In the genomic region with DNA sequence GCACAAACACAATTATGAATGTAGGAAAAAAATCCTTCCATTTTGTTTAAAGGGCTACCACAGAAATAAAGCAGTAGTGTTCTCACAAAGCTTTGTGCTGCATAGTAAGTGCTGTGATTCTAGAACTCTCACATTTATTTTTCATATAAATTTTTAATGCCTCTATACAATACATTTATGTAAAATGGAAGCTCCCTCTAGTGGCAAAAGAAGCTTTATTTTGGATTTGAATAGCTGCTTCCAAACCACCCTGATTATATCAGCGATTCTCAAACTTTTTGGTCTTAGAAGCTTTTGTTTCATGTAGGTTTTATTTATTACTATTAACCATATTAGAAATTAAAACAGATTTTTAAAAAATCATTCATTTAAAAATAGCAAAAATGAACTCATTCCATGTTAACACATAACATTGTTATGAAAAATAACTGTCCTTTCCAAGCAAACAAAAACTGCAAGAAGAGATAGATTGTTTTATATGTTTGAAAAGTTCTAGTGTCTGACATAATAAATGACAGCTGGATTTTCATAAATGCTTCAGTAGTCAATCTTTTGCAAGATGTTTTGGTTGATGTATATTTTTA, we compare ENCODE assay signal across 9 cellular contexts. TPM values are rescaled to one million over a fixed set of nuclear protein-coding genes. Genes with fewer than 3 reads are reported as not detected.
DNase-seq lines count a peak whose midpoint lies in the region; ATAC-seq and TF ChIP-seq lines count a peak whose summit lies in the region.
"Had no signal": no experiment of that assay in that cellular context is flagged by ENCODE, and none has a peak within 500 bp of the region (broad histone marks: within the 10 kb centered on the region; RNA-seq: fewer than 3 reads in every experiment).

No MANE protein-coding gene starts in this region.

- TF ChIP-seq POLR2A in NB4 (IDR thresholded peaks at IDR 0.05; ENCODE audit: extremely low read depth, insufficient read length) (no peak), upper lobe of left lung (IDR thresholded peaks at IDR 0.05) (no peak)

- no TSS peak for BruUV-seq in mammary epithelial cell (replicated peaks; lab: Mats Ljungman, UMichigan)

- H3K27ac Mint-ChIP-seq in neural crest cell (ENCODE audit: unreplicated experiment) = no peak overlapping the region
- H3K27ac Mint-ChIP-seq: natural killer cell treated with Interleukin-12 subunit alpha and Interleukin-12 subunit beta and Interleukin-15 and Interleukin-18, amount 100 ng/mL, for 72 hours had no signal

- CTCF ChIA-PET in mammary epithelial cell (lab: Charles Lee; ENCODE audit: low non-redundant PET) = interaction anchor here (0.6 to 0.8 kb wide), 5 partner anchors 196 to 494 kb away, joined by 3 to 9 read pairs (median 3); partner anchors contain the start of gene HDAC2

- DNase-seq in DMS 273 (lab: John Stamatoyannopoulos, UW; ENCODE audit: unreplicated experiment) (peak; percentile 66), DMS 273 treated with DMSO at 0.1 percent for 48 hours (lab: John Stamatoyannopoulos, UW) (no peak), NB4 (ENCODE audit: low read depth) (peak; percentile 25), mammary epithelial cell (peak; percentile 1), neural crest cell (ENCODE audit: low read depth, low spot score) (no peak), posterior vena cava (ENCODE audit: low spot score) (no peak), upper lobe of left lung (no peak), Right ventricle myocardium superior (no peak)

- H3K4me2 ChIP-seq in mammary epithelial cell (ENCODE audit: insufficient read depth, low read depth, low read length) = no peak overlapping the region

- intact Hi-C loops in mammary epithelial cell (cut with micrococcal nuclease) = loop anchor here (2.0 kb wide), 2 partner anchors 214 to 310 kb away; no protein-coding TSS in a partner anchor
- intact Hi-C loops in posterior vena cava (cut with DNase I) = no loop called here
- intact Hi-C loops in Right ventricle myocardium superior (cut with DNase I) = no loop called here

- no peaks in the 10 kb centered on the region for H3K4me1 Mint-ChIP-seq in neural crest cell

- no peaks in the 10 kb centered on the region for H3K79me2 ChIP-seq in mammary epithelial cell (ENCODE audit: insufficient read depth, low read length)

- H3K9me3 ChIP-seq in mammary epithelial cell (replicated peaks; ENCODE audit: insufficient read depth, low read length) (no peaks in the 10 kb centered on the region), upper lobe of left lung (no peaks in the 10 kb centered on the region)

- no peak overlapping the region for H3K9ac ChIP-seq in mammary epithelial cell (ENCODE audit: insufficient read depth, low read length)

- peak; percentile 40 for TF ChIP-seq CTCF in NB4 (IDR thresholded peaks at IDR 0.05; ENCODE audit: low read depth, low read length)
- TF ChIP-seq CTCF in mammary epithelial cell (conservative IDR thresholded peaks at IDR 0.05 in 1 of 2, IDR thresholded peaks at IDR 0.05 in 1 of 2; ENCODE audit: extremely low read depth in 1 of 2, insufficient read depth in 1 of 2, low read depth in 1 of 2, low read length in 2 of 2) = peak; percentile 41 to 53
- TF ChIP-seq CTCF in neural crest cell (conservative IDR thresholded peaks at IDR 0.05) = peak; percentile 72
- peak in 2 of 6 experiments; percentile 11 to 13 for TF ChIP-seq CTCF in upper lobe of left lung (IDR thresholded peaks at IDR 0.05)

- dilution Hi-C loops in mammary epithelial cell (cut with HindIII; ENCODE audit: low sequenced_read_pairs) = no loop called here

- no peak overlapping the region for H3K4me3 Mint-ChIP-seq in neural crest cell
- H3K4me3 Mint-ChIP-seq: natural killer cell treated with Interleukin-12 subunit alpha and Interleukin-12 subunit beta and Interleukin-15 and Interleukin-18, amount 100 ng/mL, for 72 hours had no signal

- no peaks in the 10 kb centered on the region for H3K27me3 ChIP-seq in mammary epithelial cell (ENCODE audit: insufficient read depth, low read length)
- H3K27me3 ChIP-seq in upper lobe of left lung = no peaks in the 10 kb centered on the region

- no peak for TF ChIP-seq EP300 in upper lobe of left lung (IDR thresholded peaks at IDR 0.05)

- no peaks in the 10 kb centered on the region for H3K36me3 Mint-ChIP-seq in neural crest cell (ENCODE audit: low read depth)
- H3K36me3 Mint-ChIP-seq: natural killer cell treated with Interleukin-12 subunit alpha and Interleukin-12 subunit beta and Interleukin-15 and Interleukin-18, amount 100 ng/mL, for 72 hours had no signal

- WGBS in mammary epithelial cell (ENCODE audit: low coverage, missing lambda C conversion rate) = 60% methylated on average over 1 of the region's 1 CpG
- 67 to 77% methylated on average over 1 of the region's 1 CpG for WGBS in upper lobe of left lung, 2 donors

- in situ Hi-C loops in mammary epithelial cell (cut with MboI; ENCODE audit: low sequenced_read_pairs in 2 of 2) = no loop called here

- H3K27ac ChIP-seq in mammary epithelial cell (ENCODE audit: insufficient read depth, low read depth, low read length) (no peak overlapping the region), upper lobe of left lung (no peak overlapping the region)

- H3K9me3 Mint-ChIP-seq in neural crest cell = peaks cover 4% of the 10 kb centered on the region

- no peak for ATAC-seq in upper lobe of left lung (ENCODE audit: low FRiP score in 2 of 2)
- ATAC-seq in Right ventricle myocardium superior (ENCODE audit: poor library complexity) = no peak
- ATAC-seq: natural killer cell treated with Interleukin-12 subunit alpha and Interleukin-12 subunit beta and Interleukin-15 and Interleukin-18, amount 100 ng/mL, for 72 hours had no signal

- H3K4me3 ChIP-seq in NB4 (ENCODE audit: low read depth, low read length) (no peak overlapping the region), mammary epithelial cell (replicated peaks in 1 of 3; ENCODE audit: insufficient read depth in 1 of 3, low read depth in 2 of 3, low read length in 3 of 3) (no peak overlapping the region), upper lobe of left lung (no peak overlapping the region)

- no peak overlapping the region for H2AFZ ChIP-seq in mammary epithelial cell (ENCODE audit: low read depth, low read length)

- H3K4me1 ChIP-seq in mammary epithelial cell (ENCODE audit: insufficient read depth, low read length) (no peaks in the 10 kb centered on the region), upper lobe of left lung (no peaks in the 10 kb centered on the region)

- H3K36me3 ChIP-seq in mammary epithelial cell (ENCODE audit: insufficient read depth, low read length) = no peaks in the 10 kb centered on the region
- no peaks in the 10 kb centered on the region for H3K36me3 ChIP-seq in upper lobe of left lung

- H3K27me3 Mint-ChIP-seq in neural crest cell (ENCODE audit: low read depth) = no peaks in the 10 kb centered on the region
- H3K27me3 Mint-ChIP-seq: natural killer cell treated with Interleukin-12 subunit alpha and Interleukin-12 subunit beta and Interleukin-15 and Interleukin-18, amount 100 ng/mL, for 72 hours had no signal

- no peaks in the 10 kb centered on the region for H4K20me1 ChIP-seq in mammary epithelial cell (ENCODE audit: insufficient read depth, low read length)

RNA-seq across cellular contexts. Expression of gene HS3ST5, which starts 38.4 kb away (rescaled TPM):
- not detected for total RNA-seq in mammary epithelial cell
- not detected for polyA plus RNA-seq in mammary epithelial cell
- polyA minus RNA-seq in mammary epithelial cell = not detected
- 0.25 and 0.26 TPM in 2 replicates for total RNA-seq in neural crest cell
- not detected for total RNA-seq in posterior vena cava
- total RNA-seq in upper lobe of left lung = under 1 TPM in 5 of 6 donors, not detected in 1; 0.17 to 0.52 (median 0.30) TPM
- not detected for total RNA-seq in Right ventricle myocardium superior
- total RNA-seq: natural killer cell treated with Interleukin-12 subunit alpha and Interleukin-12 subunit beta and Interleukin-15 and Interleukin-18, amount 100 ng/mL, for 72 hours had no signal

Comparison
In these comparisons a context has a peak if more than half of its experiments do, and no peak if none do; other contexts are left out.
1. DNase-seq: peak in DMS 273 (single experiment), NB4 (single experiment) and mammary epithelial cell (single experiment); none in DMS 273 treated with DMSO at 0.1 percent for 48 hours (single experiment), neural crest cell (single experiment), posterior vena cava (single experiment), upper lobe of left lung (0 of 2) and Right ventricle myocardium superior (single experiment).